ENCODE assay signal across 12 cellular contexts in the genomic region with DNA sequence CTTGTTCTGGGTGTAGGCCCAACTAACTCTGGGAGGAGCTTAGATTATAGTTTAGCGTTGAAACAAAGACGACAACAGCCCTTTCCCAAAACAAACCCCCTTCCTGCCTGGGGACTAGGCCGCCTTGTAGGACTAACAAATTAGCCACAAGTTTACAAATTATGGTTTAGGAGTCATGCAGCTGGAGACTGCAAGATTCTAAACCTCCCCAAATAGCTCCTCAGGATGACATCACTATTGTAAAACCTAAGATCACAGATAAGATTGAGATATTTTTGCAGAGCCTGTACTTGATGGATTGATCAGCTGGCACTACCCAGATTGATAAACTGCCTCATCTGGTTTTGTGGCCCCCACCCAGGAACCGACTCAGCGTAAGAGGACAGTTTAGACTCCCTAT. TPM values are rescaled to one million over a fixed set of nuclear protein-coding genes. Genes with fewer than 3 reads are reported as not detected.
DNase-seq lines count a peak whose midpoint lies in the region; ATAC-seq and TF ChIP-seq lines count a peak whose summit lies in the region.
"Had no signal": no experiment of that assay in that cellular context is flagged by ENCODE, and none has a peak within 500 bp of the region (broad histone marks: within the 10 kb centered on the region; RNA-seq: fewer than 3 reads in every experiment).

No MANE protein-coding gene starts in this region.

- POLR2A ChIA-PET in activated CD8-positive, alpha-beta T cell treated with anti-CD3 and anti-CD28 coated beads for 36 hours (lab: Charles Lee) = interaction anchor here (2.7 kb wide), 1 partner anchor 10 kb away, joined by 14 read pairs; no protein-coding TSS in a partner anchor

- H3K4me3 ChIP-seq in right atrium auricular region (no peak overlapping the region), H7 (ENCODE audit: insufficient read depth, low read depth, low read length) (no peak overlapping the region), vagina (no peak overlapping the region)
- H3K4me3 ChIP-seq: HAP-1 had no signal

- H3K27ac ChIP-seq in right atrium auricular region = no peak overlapping the region
- no peak overlapping the region for H3K27ac ChIP-seq in vagina

- no peaks in the 10 kb centered on the region for H3K27me3 ChIP-seq in right atrium auricular region
- H3K27me3 ChIP-seq in H7 (ENCODE audit: control insufficient read depth, insufficient read depth, low read length) = no peaks in the 10 kb centered on the region
- H3K27me3 ChIP-seq in vagina = no peaks in the 10 kb centered on the region
- H3K27me3 ChIP-seq: BE2C had no signal

- H3K4me1 Mint-ChIP-seq in activated CD8-positive, alpha-beta T cell treated with anti-CD3 and anti-CD28 coated beads for 36 hours (ENCODE audit: low read depth) = peaks cover 32% of the 10 kb centered on the region

- DNase-seq in right atrium auricular region (ENCODE audit: low spot score) (peak; percentile 2), left cardiac atrium (no peak), hepatic stellate cell (ENCODE audit: low spot score) (peak; percentile 47), hypothalamus (lab: John Stamatoyannopoulos, UW) (no peak), H7 (no peak), vagina (ENCODE audit: extremely low spot score in 2 of 2) (no peak)
- DNase-seq in activated CD8-positive, alpha-beta T cell treated with anti-CD3 and anti-CD28 coated beads for 36 hours = peak; percentile 25
- DNase-seq: activated CD4-positive, alpha-beta T cell treated with anti-CD3 and anti-CD28 coated beads, Interleukin-2, amount 50 U/mL, for 1 hour; BE2C; NCI-H748 treated with DMSO at 0.1 percent for 48 hours had no signal

- H3K9me3 Mint-ChIP-seq in activated CD8-positive, alpha-beta T cell treated with anti-CD3 and anti-CD28 coated beads for 36 hours = no peaks in the 10 kb centered on the region

- H3K9me3 ChIP-seq in right atrium auricular region (no peaks in the 10 kb centered on the region), vagina (no peaks in the 10 kb centered on the region)
- H3K9me3 ChIP-seq: BE2C, HAP-1 had no signal

- H3K36me3 ChIP-seq in right atrium auricular region (no peaks in the 10 kb centered on the region), H7 (replicated peaks; ENCODE audit: control insufficient read depth, insufficient read depth, low read length) (no peaks in the 10 kb centered on the region), vagina (no peaks in the 10 kb centered on the region)
- H3K36me3 ChIP-seq: BE2C, HAP-1 had no signal

- H3K4me1 ChIP-seq in right atrium auricular region (peaks cover 0 to 6% of the 10 kb centered on the region in 2 donors), vagina (peaks cover 13% of the 10 kb centered on the region)
- H3K4me1 ChIP-seq: BE2C, HAP-1 had no signal

- CTCF ChIA-PET in activated CD8-positive, alpha-beta T cell treated with anti-CD3 and anti-CD28 coated beads for 36 hours (lab: Charles Lee) = interaction anchor here (0.6 to 5.5 kb wide), 3 partner anchors 10 to 119 kb away, joined by 3 to 34 read pairs (median 3); no protein-coding TSS in a partner anchor

- no peak for TF ChIP-seq POLR2A in vagina (IDR thresholded peaks at IDR 0.05)

- TF ChIP-seq CTCF in right atrium auricular region (IDR thresholded peaks at IDR 0.05) (no peak), vagina (IDR thresholded peaks at IDR 0.05) (no peak)
- TF ChIP-seq CTCF in activated CD8-positive, alpha-beta T cell treated with anti-CD3 and anti-CD28 coated beads for 36 hours (IDR thresholded peaks at IDR 0.05) = no peak

- H3K27me3 Mint-ChIP-seq in activated CD8-positive, alpha-beta T cell treated with anti-CD3 and anti-CD28 coated beads for 36 hours = no peaks in the 10 kb centered on the region

- ATAC-seq in left cardiac atrium (no peak), GM18517 (IDR thresholded peaks at IDR 0.05; ENCODE audit: unreplicated experiment) (no peak)
- ATAC-seq in activated CD8-positive, alpha-beta T cell treated with anti-CD3 and anti-CD28 coated beads for 36 hours = no peak

- H3K27ac Mint-ChIP-seq in activated CD8-positive, alpha-beta T cell treated with anti-CD3 and anti-CD28 coated beads for 36 hours = peak overlapping the region; percentile 80

- intact Hi-C loops in left cardiac atrium (cut with DNase I) (loop anchor here in 1 of 2 donors (5.0 kb wide), 1 partner anchor 270 kb away; no protein-coding TSS in a partner anchor), vagina (cut with DNase I) (no loop called here)
- intact Hi-C loops in activated CD8-positive, alpha-beta T cell treated with anti-CD3 and anti-CD28 coated beads for 36 hours (cut with micrococcal nuclease) = no loop called here

- peaks cover 4% of the 10 kb centered on the region for H3K36me3 Mint-ChIP-seq in activated CD8-positive, alpha-beta T cell treated with anti-CD3 and anti-CD28 coated beads for 36 hours (ENCODE audit: low read depth)

- peak overlapping the region; percentile 83 for H3K4me3 Mint-ChIP-seq in activated CD8-positive, alpha-beta T cell treated with anti-CD3 and anti-CD28 coated beads for 36 hours

RNA-seq across cellular contexts. Expression of gene SLC25A15, which starts 2.3 kb away (rescaled TPM):
- total RNA-seq in right atrium auricular region (1 to 10 TPM; 5.9 to 6.0 TPM), left cardiac atrium (1 to 10 TPM; 4.7 to 4.9 TPM), vagina (7.1 TPM)
- 10 to 100 TPM; 23.2 to 24.6 TPM for total RNA-seq in activated CD8-positive, alpha-beta T cell treated with anti-CD3 and anti-CD28 coated beads for 36 hours
- total RNA-seq in H7 (2014; rRNA removed; shearing (Covaris generic)) = 33.8 and 36.0 TPM in 2 replicates

RNA-seq across cellular contexts. Expression of gene MRPS31, which starts 16.1 kb away (rescaled TPM):
- total RNA-seq in right atrium auricular region = 10 to 100 TPM; 17.8 to 31.5 TPM
- 10 to 100 TPM; 25.6 to 26.0 TPM for total RNA-seq in left cardiac atrium
- total RNA-seq in activated CD8-positive, alpha-beta T cell treated with anti-CD3 and anti-CD28 coated beads for 36 hours = 10 to 100 TPM; 41.0 to 44.7 TPM
- total RNA-seq in H7 (2014; rRNA removed; shearing (Covaris generic)) = 27.0 and 38.5 TPM in 2 replicates
- 17.9 TPM for total RNA-seq in vagina

Comparison
In these comparisons a context has a peak if more than half of its experiments do, and no peak if none do; other contexts are left out.
1. DNase-seq: peak in right atrium auricular region (single experiment), activated CD8-positive, alpha-beta T cell treated with anti-CD3 and anti-CD28 coated beads for 36 hours (single experiment) and hepatic stellate cell (single experiment); none in left cardiac atrium (single experiment), hypothalamus (0 of 51), H7 (single experiment) and vagina (0 of 2).